ENCODE assay signal across 8 cellular contexts in genomic region chr2:157470321-157470720, GRCh38. TPM values are rescaled to one million over a fixed set of nuclear protein-coding genes. Genes with fewer than 3 reads are reported as not detected.
A peak's percentile ranks its signal among the peaks of the same experiment; 100 is the strongest.
DNase-seq lines count a peak whose midpoint lies in the region; ATAC-seq and TF ChIP-seq lines count a peak whose summit lies in the region.

No MANE protein-coding gene starts in this region.

- in situ Hi-C loops in brain microvascular endothelial cell (cut with HindIII; ENCODE audit: low pct_ligation_motif_present, low sequenced_read_pairs): no loop called here

- peak; percentile 87 for DNase-seq in GM12865 (ENCODE audit: low read depth)
- no peak for DNase-seq in brain microvascular endothelial cell
- no peak for DNase-seq in GM19240 (ENCODE audit: insufficient read length, low spot score)
- no peak for DNase-seq in Calu3
- no peak for DNase-seq in dermis blood vessel endothelial cell
- no peak for DNase-seq in type B pancreatic cell (ENCODE audit: extremely low spot score, unreplicated experiment)

- H3K36me3 Mint-ChIP-seq in Calu3 (ENCODE audit: insufficient read depth, unreplicated experiment): no peaks in the 10 kb centered on the region
- no peaks in the 10 kb centered on the region for H3K36me3 Mint-ChIP-seq in type B pancreatic cell

- TF ChIP-seq CTCF in GM12865 (IDR thresholded peaks at IDR 0.05; ENCODE audit: insufficient read depth, low read depth, low read length, missing control alignments) (no peak), brain microvascular endothelial cell (IDR thresholded peaks at IDR 0.05; ENCODE audit: low read depth, low read length, missing control alignments) (no peak), Calu3 (IDR thresholded peaks at IDR 0.05; ENCODE audit: unreplicated experiment) (no peak), type B pancreatic cell (conservative IDR thresholded peaks at IDR 0.05) (no peak)

- H3K4me3 Mint-ChIP-seq in Calu3 (ENCODE audit: low read depth, unreplicated experiment) (no peak overlapping the region), type B pancreatic cell (no peak overlapping the region)

- peak overlapping the region; percentile 44 for H3K27ac ChIP-seq in brain microvascular endothelial cell

- no TSS peak for BruUV-seq in Calu3 (replicated peaks; lab: Mats Ljungman, UMichigan)

- H3K27me3 ChIP-seq in brain microvascular endothelial cell (replicated peaks): no peaks in the 10 kb centered on the region

- H3K9me3 Mint-ChIP-seq in Calu3 (ENCODE audit: low read depth, unreplicated experiment): peaks cover 3% of the 10 kb centered on the region
- no peaks in the 10 kb centered on the region for H3K9me3 Mint-ChIP-seq in type B pancreatic cell

- no peaks in the 10 kb centered on the region for H3K4me1 Mint-ChIP-seq in Calu3 (ENCODE audit: low read depth, unreplicated experiment)
- H3K4me1 Mint-ChIP-seq in type B pancreatic cell (ENCODE audit: unreplicated experiment): no peaks in the 10 kb centered on the region

- peak; percentile 50 for ATAC-seq in GM21390 (IDR thresholded peaks at IDR 0.05; ENCODE audit: unreplicated experiment)
- ATAC-seq in HG03469 (IDR thresholded peaks at IDR 0.05; ENCODE audit: unreplicated experiment): peak; percentile 30

- intact Hi-C loops in Calu3 (cut with micrococcal nuclease; ENCODE audit: unreplicated experiment): no loop called here

- H3K27ac Mint-ChIP-seq in Calu3 (ENCODE audit: unreplicated experiment) (no peak overlapping the region), type B pancreatic cell (no peak overlapping the region)

- peak overlapping the region; percentile 64 for H3K4me3 ChIP-seq in GM12865 (ENCODE audit: low read depth, low read length)
- H3K4me3 ChIP-seq in brain microvascular endothelial cell (ENCODE audit: low read depth, low read length): no peak overlapping the region

- H3K27me3 Mint-ChIP-seq in Calu3 (ENCODE audit: unreplicated experiment) (no peaks in the 10 kb centered on the region), type B pancreatic cell (no peaks in the 10 kb centered on the region)

- no peaks in the 10 kb centered on the region for H3K36me3 ChIP-seq in brain microvascular endothelial cell (replicated peaks)

- CTCF ChIA-PET in Calu3 (lab: Charles Lee): no interaction called here

RNA-seq across cellular contexts. Expression of gene CYTIP, which starts 26.4 kb away (rescaled TPM):
- total RNA-seq in Calu3 (2022): not detected in 2 replicates
- 0.14 TPM in 1 of 2 replicates, not detected in the other for total RNA-seq in dermis blood vessel endothelial cell
- total RNA-seq in type B pancreatic cell (ENCODE audit: low replicate concordance): 0.40 and 0.51 TPM in 2 replicates
